Comparison of ENCODE assay signal across 2 cellular contexts in genomic region chr2:83991992-83992391, GRCh38.
TF ChIP-seq lines count a peak whose summit lies in the region.

No MANE protein-coding gene starts in this region.

TF ChIP-seq in GM23338, 12 proteins besides CTCF, POLR2A, EP300 and RAD21:
- no peak for TF ChIP-seq ZNF114 (CRISPR knock-in tag; IDR thresholded peaks at IDR 0.05)

TF ChIP-seq in K562, 482 proteins besides CTCF, POLR2A, EP300 and RAD21:
- TF ChIP-seq MAFF (IDR thresholded peaks at IDR 0.05; ENCODE audit: low read length) (peak; percentile 81), ZBTB40 (IDR thresholded peaks at IDR 0.05) (no peak), ZBTB40 (CRISPR knock-in tag; IDR thresholded peaks at IDR 0.05) (no peak), MAFG (tag; conservative IDR thresholded peaks at IDR 0.05) (peak; percentile 81), IRF2 (CRISPR knock-in tag; IDR thresholded peaks at IDR 0.05) (no peak), RUNX1 (IDR thresholded peaks at IDR 0.05; ENCODE audit: low read depth) (no peak), ZNF316 (IDR thresholded peaks at IDR 0.05) (peak; percentile 95), MAFK (IDR thresholded peaks at IDR 0.05; ENCODE audit: low read length) (peak; percentile 80), ATF3 (IDR thresholded peaks at IDR 0.05) (peak; percentile 66), ATF3 (CRISPR knock-in tag; conservative IDR thresholded peaks at IDR 0.05) (no peak), HMGN3 (IDR thresholded peaks at IDR 0.05; ENCODE audit: borderline replicate concordance, extremely low read depth, insufficient read length, low read depth, low read length) (no peak), FOSL1 (tag; conservative IDR thresholded peaks at IDR 0.05) (peak; percentile 55), STAT5B (CRISPR knock-in tag; IDR thresholded peaks at IDR 0.05) (no peak), ZZZ3 (IDR thresholded peaks at IDR 0.05) (no peak), C11orf30 (IDR thresholded peaks at IDR 0.05; ENCODE audit: low read depth) (peak; percentile 89), CREM (IDR thresholded peaks at IDR 0.05; ENCODE audit: low read depth) (no peak), NFE2 (IDR thresholded peaks at IDR 0.05; ENCODE audit: low read depth) (peak; percentile 89), JUND (IDR thresholded peaks at IDR 0.05; ENCODE audit: borderline replicate concordance, low read depth, low read length) (peak; percentile 44; the same call in 1 of the 2 replicates), JUND (tag; IDR thresholded peaks at IDR 0.05; ENCODE audit: borderline replicate concordance, low read depth, low read length) (peak; percentile 38; the same call in 1 of the 3 replicates), YY1 (IDR thresholded peaks at IDR 0.05; ENCODE audit: borderline replicate concordance in 1 of 3, control insufficient read depth in 1 of 3, extremely low read depth in 1 of 3, insufficient read depth in 3 of 3, insufficient read length in 1 of 3, insufficient replicate concordance in 2 of 3, low read depth in 1 of 3, low read length in 2 of 3) (peak in 1 of 3 experiments; percentile 16)
